In genomic region chr1:220706480-220706879, GRCh38 we compare ENCODE assay signal across 1 cellular context.
TF ChIP-seq lines count a peak whose summit lies in the region.

No MANE protein-coding gene starts in this region.

TF ChIP-seq in HepG2, 621 proteins besides CTCF, POLR2A, EP300 and RAD21:
- no peak for TF ChIP-seq ZNF253 (CRISPR knock-in tag; IDR thresholded peaks at IDR 0.05; ENCODE audit: borderline replicate concordance)
- no peak for TF ChIP-seq ZNF670 (CRISPR knock-in tag; IDR thresholded peaks at IDR 0.05; ENCODE audit: borderline replicate concordance)
- TF ChIP-seq NR1H2 (CRISPR knock-in tag; IDR thresholded peaks at IDR 0.05; ENCODE audit: borderline replicate concordance, low read depth): no peak
- TF ChIP-seq ZNF770 (CRISPR knock-in tag; IDR thresholded peaks at IDR 0.05): peak; percentile 90
- TF ChIP-seq FOXA1 (IDR thresholded peaks at IDR 0.05): no peak
- TF ChIP-seq FOXA1 (CRISPR knock-in tag; IDR thresholded peaks at IDR 0.05): no peak
- no peak for TF ChIP-seq ZNF782 (CRISPR knock-in tag; IDR thresholded peaks at IDR 0.05; ENCODE audit: borderline replicate concordance)
- TF ChIP-seq ZNF552 (CRISPR knock-in tag; IDR thresholded peaks at IDR 0.05; ENCODE audit: borderline replicate concordance): no peak
